In the genomic region with DNA sequence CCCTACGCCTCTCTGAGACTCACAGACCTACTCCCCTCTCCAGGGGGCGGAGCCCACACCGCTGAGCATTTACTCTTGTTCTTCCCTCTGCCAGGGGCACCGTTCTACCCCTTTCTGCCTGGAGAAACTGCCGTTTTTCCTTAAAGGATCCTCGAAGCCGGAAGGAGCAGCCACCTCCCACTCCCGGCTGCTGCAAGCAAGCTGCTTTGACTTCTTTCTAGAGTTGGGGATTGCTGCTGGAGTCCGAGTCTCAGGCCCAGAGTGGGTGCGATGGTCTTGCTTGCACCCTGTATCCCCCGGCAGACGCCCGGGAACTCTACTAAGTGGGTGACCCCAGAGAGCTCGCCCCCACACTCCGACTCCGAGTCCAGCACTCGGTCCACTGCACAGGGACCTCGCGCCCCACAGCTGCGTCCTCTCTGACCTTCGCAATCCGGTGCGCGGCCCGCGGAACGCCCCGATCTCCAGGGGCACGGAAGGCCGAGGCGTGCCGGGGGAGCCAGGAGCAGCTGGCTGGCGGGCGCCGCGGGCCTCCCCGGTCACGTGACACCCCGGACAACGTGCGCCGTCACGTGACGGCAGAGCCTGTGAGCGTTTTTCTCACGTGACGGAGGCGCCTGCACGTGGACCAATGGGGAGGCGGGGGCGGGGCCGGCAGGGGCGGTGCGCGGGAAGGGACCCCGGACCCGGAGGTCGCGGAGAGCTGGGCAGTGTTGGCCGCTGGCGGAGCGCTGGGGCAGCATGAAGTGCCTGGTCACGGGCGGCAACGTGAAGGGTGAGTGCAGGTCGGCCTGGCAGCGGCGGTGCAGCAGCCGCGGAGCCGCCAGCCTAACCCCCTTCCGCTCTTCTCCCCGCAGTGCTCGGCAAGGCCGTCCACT, we compare ENCODE assay signal across 8 cellular contexts. TPM values are rescaled to one million over a fixed set of nuclear protein-coding genes. Genes with fewer than 3 reads are reported as not detected.
DNase-seq lines count a peak whose midpoint lies in the region; ATAC-seq and TF ChIP-seq lines count a peak whose summit lies in the region.

A gene (plus strand): TSS at position 683 of the 878 bp plus-strand sequence. CDS start 59 bp downstream, at position 742.

- H3K36me3 Mint-ChIP-seq in activated naive CD8-positive, alpha-beta T cell treated with anti-CD3 and anti-CD28 coated beads, Interleukin-2, amount 10 ng/mL, durations not matched to agents 7 days and 5 days, result peaks cover 8% of the 10 kb centered on the region

- H3K36me3 ChIP-seq in parathyroid adenoma (ENCODE audit: control insufficient read depth, insufficient read depth, low read length), result no peaks in the 10 kb centered on the region
- H3K36me3 ChIP-seq in tibial artery, result peaks cover 0 to 27% (median 9%) of the 10 kb centered on the region in 3 donors

- H3K27ac ChIP-seq in parathyroid adenoma, result peak within 1 kb of the TSS; percentile 64
- H3K27ac ChIP-seq in tibial artery, result peak within 1 kb of the TSS; percentile 78

- peak within 1 kb of the TSS; percentile 96 for H3K4me3 Mint-ChIP-seq in activated naive CD8-positive, alpha-beta T cell treated with anti-CD3 and anti-CD28 coated beads, Interleukin-2, amount 10 ng/mL, durations not matched to agents 7 days and 5 days

- H3K9me3 Mint-ChIP-seq in activated naive CD8-positive, alpha-beta T cell treated with anti-CD3 and anti-CD28 coated beads, Interleukin-2, amount 10 ng/mL, durations not matched to agents 7 days and 5 days, result no peaks in the 10 kb centered on the region

- peak within 1 kb of the TSS; percentile 28 for H3K9ac ChIP-seq in parathyroid adenoma

- H3K4me2 ChIP-seq in parathyroid adenoma (ENCODE audit: low read length), result peak within 1 kb of the TSS; percentile 85

- no peak for TF ChIP-seq CTCF in parathyroid adenoma (IDR thresholded peaks at IDR 0.05)
- TF ChIP-seq CTCF in tibial artery (IDR thresholded peaks at IDR 0.05), result no peak

- peaks cover 36% of the 10 kb centered on the region for H3K4me1 Mint-ChIP-seq in activated naive CD8-positive, alpha-beta T cell treated with anti-CD3 and anti-CD28 coated beads, Interleukin-2, amount 10 ng/mL, durations not matched to agents 7 days and 5 days

- H3K4me1 ChIP-seq in parathyroid adenoma (no peaks in the 10 kb centered on the region), tibial artery (peaks cover 0 to 20% (median 18%) of the 10 kb centered on the region in 4 donors)

- H3K27ac Mint-ChIP-seq in activated naive CD8-positive, alpha-beta T cell treated with anti-CD3 and anti-CD28 coated beads, Interleukin-2, amount 10 ng/mL, durations not matched to agents 7 days and 5 days, result peak within 1 kb of the TSS; percentile 75

- intact Hi-C loops in Right ventricle myocardium superior (cut with DNase I), result loop anchor here (5.0 kb wide), 1 partner anchor 116 kb away; a partner anchor contains a TSS
- intact Hi-C loops in tibial artery (cut with DNase I; ENCODE audit: low total_unique reads), result no loop called here

- H3K4me3 ChIP-seq in parathyroid adenoma (ENCODE audit: low read depth, low read length) (peak within 1 kb of the TSS; percentile 81), tibial artery (peak within 1 kb of the TSS; percentile 78 to 81)

- DNase-seq in GDM1 (lab: John Stamatoyannopoulos, UW), result peak; percentile 90
- peak; percentile 88 for DNase-seq in NCI-H128 (lab: John Stamatoyannopoulos, UW; ENCODE audit: unreplicated experiment)
- DNase-seq in SW 1271 (lab: John Stamatoyannopoulos, UW), result peak; percentile 89 to 93
- DNase-seq in activated naive CD8-positive, alpha-beta T cell treated with anti-CD3 and anti-CD28 coated beads, Interleukin-2, amount 10 ng/mL, durations not matched to agents 7 days and 5 days, result peak; percentile 93
- peak; percentile 98 for DNase-seq in Right ventricle myocardium superior
- DNase-seq in tibial artery, result peak; percentile 96

- H3K27me3 Mint-ChIP-seq in activated naive CD8-positive, alpha-beta T cell treated with anti-CD3 and anti-CD28 coated beads, Interleukin-2, amount 10 ng/mL, durations not matched to agents 7 days and 5 days, result no peaks in the 10 kb centered on the region

- H3K27me3 ChIP-seq in parathyroid adenoma (ENCODE audit: control insufficient read depth, insufficient read depth, low read length) (no peaks in the 10 kb centered on the region), tibial artery (no peaks in the 10 kb centered on the region)

- ATAC-seq in HG02588 (IDR thresholded peaks at IDR 0.05; ENCODE audit: unreplicated experiment) (peak; percentile 58), Right ventricle myocardium superior (ENCODE audit: poor library complexity) (peak; percentile 93)
- peak; percentile 68 for ATAC-seq in activated naive CD8-positive, alpha-beta T cell treated with anti-CD3 and anti-CD28 coated beads, Interleukin-2, amount 10 ng/mL, durations not matched to agents 7 days and 5 days (ENCODE audit: low read depth)

- no peaks in the 10 kb centered on the region for H3K79me2 ChIP-seq in parathyroid adenoma

- H3K9me3 ChIP-seq in parathyroid adenoma (ENCODE audit: control insufficient read depth, low read length) (no peaks in the 10 kb centered on the region), tibial artery (no peaks in the 10 kb centered on the region)

- POLR2A ChIA-PET in activated naive CD8-positive, alpha-beta T cell treated with anti-CD3 and anti-CD28 coated beads, Interleukin-2, amount 10 ng/mL, durations not matched to agents 7 days and 5 days (lab: Charles Lee), result interaction anchor here (0.6 to 5.8 kb wide), 29 partner anchors 10 to 644 kb away, joined by 3 to 91 read pairs (median 5); a partner anchor contains a TSS

- H2AFZ ChIP-seq in parathyroid adenoma, result peak within 1 kb of the TSS; percentile 88

RNA-seq across cellular contexts. Expression of the gene that starts here (rescaled TPM):
- 10 to 100 TPM; 65.3 to 67.1 TPM for total RNA-seq in activated naive CD8-positive, alpha-beta T cell treated with anti-CD3 and anti-CD28 coated beads, Interleukin-2, amount 10 ng/mL, durations not matched to agents 7 days and 5 days
- 5.7 TPM for total RNA-seq in Right ventricle myocardium superior

Comparison
In these comparisons a context has a peak if more than half of its experiments do, and no peak if none do; other contexts are left out.
1. Peak in every context shown above with its lines: DNase-seq, ATAC-seq, H3K4me3 ChIP-seq and H3K27ac ChIP-seq.